Comparison of ENCODE assay signal across 20 cellular contexts in genomic region chr5:154898210-154898609, GRCh38. TPM values are rescaled to one million over a fixed set of nuclear protein-coding genes. Genes with fewer than 3 reads are reported as not detected.
"Had no signal": no experiment of that assay in that cellular context is flagged by ENCODE, and none has a peak within 500 bp of the region (broad histone marks: within the 10 kb centered on the region; RNA-seq: fewer than 3 reads in every experiment).

No MANE protein-coding gene starts in this region.

- H3K4me3 Mint-ChIP-seq: activated CD4-positive, alpha-beta T cell treated with anti-CD3 and anti-CD28 coated beads, Interleukin-2, amount 10 ng/mL, durations not matched to agents 24 days and 14 days; activated CD8-positive, alpha-beta T cell treated with anti-CD3 and anti-CD28 coated beads for 36 hours; brain; immature natural killer cell had no signal

- H3K27ac Mint-ChIP-seq: activated CD4-positive, alpha-beta T cell treated with anti-CD3 and anti-CD28 coated beads, Interleukin-2, amount 10 ng/mL, durations not matched to agents 24 days and 14 days; activated CD8-positive, alpha-beta T cell treated with anti-CD3 and anti-CD28 coated beads for 36 hours; activated T-helper 2 cell treated with anti-CD3 and anti-CD28 coated beads, Interferon-gamma antibody, Interleukin-2, Interleukin-4, amounts not matched to agents 10 μg/mL and 5 μg/mL and 100 μg/mL, durations not matched to agents 14 hours and 24 hours and 36 hours; brain; immature natural killer cell; progenitor cell of endocrine pancreas had no signal

- ATAC-seq: activated CD8-positive, alpha-beta T cell treated with anti-CD3 and anti-CD28 coated beads for 36 hours had no signal

- H3K27me3 ChIP-seq: dorsolateral prefrontal cortex, heart right ventricle, right atrium auricular region, transverse colon had no signal

- H3K4me1 Mint-ChIP-seq: activated CD4-positive, alpha-beta T cell treated with anti-CD3 and anti-CD28 coated beads, Interleukin-2, amount 10 ng/mL, durations not matched to agents 24 days and 14 days; brain; immature natural killer cell had no signal

- DNase-seq: activated CD4-positive, alpha-beta T cell treated with anti-CD3 and anti-CD28 coated beads, Interleukin-2, amount 10 ng/mL, durations not matched to agents 24 days and 14 days; activated CD4-positive, CD25-positive, alpha-beta regulatory T cell; activated CD8-positive, alpha-beta T cell treated with anti-CD3 and anti-CD28 coated beads for 36 hours; activated naive CD4-positive, alpha-beta T cell treated with Interleukin-2 at 50 U/mL for 16 hours; activated T-cell treated with anti-CD3 and anti-CD28 coated beads, Interleukin-2, amount 50 U/mL, for 1 hour; central memory CD4-positive, alpha-beta T cell; dorsolateral prefrontal cortex; heart right ventricle; immature natural killer cell; occipital lobe; small intestine; stimulated activated CD4-positive, alpha-beta T cell treated with anti-CD3 and anti-CD28 coated beads, Interleukin-15, amount 100 ng/mL, for 24 hours; stimulated activated CD4-positive, alpha-beta T cell treated with anti-CD3 and anti-CD28 coated beads, Interleukin-2, amount 100 ng/mL, for 48 hours; T1000; transverse colon had no signal

- H3K27ac ChIP-seq: heart right ventricle, right atrium auricular region, transverse colon had no signal

- H3K4me3 ChIP-seq: dorsolateral prefrontal cortex, heart right ventricle, right atrium auricular region, transverse colon had no signal

- H3K4me1 ChIP-seq: heart right ventricle, right atrium auricular region, transverse colon had no signal

- H3K9me3 Mint-ChIP-seq: activated CD4-positive, alpha-beta T cell treated with anti-CD3 and anti-CD28 coated beads, Interleukin-2, amount 10 ng/mL, durations not matched to agents 24 days and 14 days; activated CD8-positive, alpha-beta T cell treated with anti-CD3 and anti-CD28 coated beads for 36 hours; activated T-helper 2 cell treated with anti-CD3 and anti-CD28 coated beads, Interferon-gamma antibody, Interleukin-2, Interleukin-4, amounts not matched to agents 10 μg/mL and 5 μg/mL and 100 μg/mL, durations not matched to agents 14 hours and 24 hours and 36 hours; brain; immature natural killer cell had no signal

- H3K9me3 ChIP-seq: heart right ventricle, right atrium auricular region, transverse colon had no signal

RNA-seq across cellular contexts. Expression of gene FAXDC2, which starts 47.8 kb away (rescaled TPM):
- total RNA-seq: activated CD4-positive, alpha-beta T cell treated with anti-CD3 and anti-CD28 coated beads, Interleukin-2, amount 10 ng/mL, durations not matched to agents 24 days and 14 days; activated CD8-positive, alpha-beta T cell treated with anti-CD3 and anti-CD28 coated beads for 36 hours; activated T-helper 2 cell treated with anti-CD3 and anti-CD28 coated beads, Interferon-gamma antibody, Interleukin-2, Interleukin-4, amounts not matched to agents 10 μg/mL and 5 μg/mL and 100 μg/mL, durations not matched to agents 14 hours and 24 hours and 36 hours; T-helper 1 cell treated with Interleukin-12 subunit alpha and Interleukin-12 subunit beta and Interleukin-4 antibody, amounts not matched to agents 30 ng/mL and 1 ng/mL, for 36 hours had no signal
